5 cellular contexts compared by ENCODE assay signal in the genomic region with DNA sequence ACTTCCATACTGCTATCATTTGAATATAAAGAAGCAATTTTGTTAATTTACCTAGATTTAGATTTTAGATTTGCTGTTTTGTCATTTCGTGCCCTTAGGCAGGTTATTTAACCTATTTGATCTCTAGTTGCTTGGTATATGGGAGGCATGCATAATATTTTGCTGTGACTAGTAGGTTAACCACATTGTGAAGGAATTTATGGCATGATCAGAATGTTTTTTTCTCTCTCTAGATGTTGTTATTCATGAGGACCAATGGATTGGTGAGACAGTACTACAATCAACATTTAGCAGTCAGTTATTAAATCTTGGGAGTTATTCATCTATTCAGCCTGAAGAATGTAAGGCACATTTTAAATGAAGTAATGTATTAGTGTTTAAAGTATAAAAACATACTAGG.
DNase-seq lines count a peak whose midpoint lies in the region; ATAC-seq and TF ChIP-seq lines count a peak whose summit lies in the region.
"Not testable (repeated sequence)": the region's sequence is repeated elsewhere in the genome, so short reads cannot be mapped to it uniquely, and the experiment has no call there.

No MANE protein-coding gene starts in this region.

- H2BK5ac ChIP-seq in IMR-90 (ENCODE audit: low read depth, low read length, poor library complexity, severe bottlenecking): not testable (repeated sequence)

- H3K4me3 Mint-ChIP-seq in MCF 10A (ENCODE audit: unreplicated experiment); osteocyte (ENCODE audit: unreplicated experiment): not testable (repeated sequence)

- not testable (repeated sequence) for H2AFZ ChIP-seq in GM23248; IMR-90 (replicated peaks; ENCODE audit: low read length, poor library complexity)

- H2BK120ac ChIP-seq in IMR-90 (ENCODE audit: low read depth, low read length): not testable (repeated sequence)

- not testable (repeated sequence) for H3K36me3 ChIP-seq in GM23248 (ENCODE audit: low read depth); IMR-90 (ENCODE audit: control insufficient read depth, insufficient read depth, low read length); RWPE2 (ENCODE audit: low read depth)

- H2BK20ac ChIP-seq in IMR-90 (ENCODE audit: low read depth, low read length): not testable (repeated sequence)

- not testable (repeated sequence) for TF ChIP-seq POLR2A in IMR-90 (IDR thresholded peaks at IDR 0.05; ENCODE audit: low read depth, low read length)

- not testable (repeated sequence) for TF ChIP-seq CTCF in IMR-90 (conservative IDR thresholded peaks at IDR 0.05; ENCODE audit: low read depth, low read length); RWPE2 (IDR thresholded peaks at IDR 0.05; ENCODE audit: poor library complexity, severe bottlenecking); MCF 10A (IDR thresholded peaks at IDR 0.05; ENCODE audit: unreplicated experiment); osteocyte (IDR thresholded peaks at IDR 0.05)

- TF ChIP-seq RAD21 in IMR-90 (IDR thresholded peaks at IDR 0.05; ENCODE audit: low read length): not testable (repeated sequence)

- H3K4me1 Mint-ChIP-seq in MCF 10A (ENCODE audit: insufficient read depth, unreplicated experiment) (peaks cover 11% of the 10 kb centered on the region), osteocyte (ENCODE audit: unreplicated experiment) (peaks cover 15% of the 10 kb centered on the region)

- not testable (repeated sequence) for H3K36me3 Mint-ChIP-seq in MCF 10A (ENCODE audit: insufficient read depth, unreplicated experiment); osteocyte (ENCODE audit: unreplicated experiment)

- POLR2A ChIA-PET in IMR-90 (lab: Charles Lee; ENCODE audit: unreplicated experiment); MCF 10A (lab: Yijun Ruan, JAX): not testable (repeated sequence)

- dilution Hi-C loops in IMR-90 (cut with HindIII; ENCODE audit: low sequenced_read_pairs, unreplicated experiment): not testable (repeated sequence)

- CTCF ChIA-PET in IMR-90 (lab: Yijun Ruan, JAX); MCF 10A (lab: Yijun Ruan, JAX): not testable (repeated sequence)

- H3K27ac ChIP-seq in GM23248 (0 out of 2 replicates have a peak overlapping the region, but pooled peaks have one; percentile 47), RWPE2 (ENCODE audit: poor library complexity, severe bottlenecking) (peak overlapping the region; percentile 51)
- not testable (repeated sequence) for H3K27ac ChIP-seq in IMR-90 (ENCODE audit: insufficient read depth, low read length)

- H3K9me3 ChIP-seq in GM23248 (ENCODE audit: low read depth); IMR-90 (ENCODE audit: control insufficient read depth, insufficient read depth, low read length); RWPE2 (ENCODE audit: severe bottlenecking): not testable (repeated sequence)

- peak overlapping the region; percentile 76 for H3K4me2 ChIP-seq in GM23248 (ENCODE audit: unreplicated experiment)
- H3K4me2 ChIP-seq in IMR-90 (ENCODE audit: low read depth, low read length): not testable (repeated sequence)

- H3F3A ChIP-seq in GM23248 (ENCODE audit: insufficient read depth): not testable (repeated sequence)

- not testable (repeated sequence) for H3K4me3 ChIP-seq in GM23248; IMR-90 (ENCODE audit: insufficient read depth, low read depth, low read length); RWPE2 (ENCODE audit: severe bottlenecking)

- WGBS in GM23248 (ENCODE audit: low coverage in 1 of 2, low lambda C conversion rate in 2 of 2, missing lambda C conversion rate in 2 of 2), 2 experiments: 41 to 42% methylated on average over 1 of the region's 1 CpG
- no CpG with 5 or more reads among the region's 1 CpG for WGBS in IMR-90 (ENCODE audit: extremely low coverage in 2 of 2, insufficient read length in 1 of 2), 2 experiments

- ATAC-seq in IMR-90 (ENCODE audit: low read depth) (peak; percentile 85), RWPE2 (ENCODE audit: low read depth) (peak; percentile 81)

- not testable (repeated sequence) for H3K9me3 Mint-ChIP-seq in MCF 10A (ENCODE audit: unreplicated experiment); osteocyte (ENCODE audit: unreplicated experiment)

- H3K27ac Mint-ChIP-seq in MCF 10A (ENCODE audit: low read depth, unreplicated experiment): peak overlapping the region; percentile 87
- H3K27ac Mint-ChIP-seq in osteocyte (ENCODE audit: unreplicated experiment): peak overlapping the region; percentile 88

- not testable (repeated sequence) for H3K14ac ChIP-seq in IMR-90 (replicated peaks; ENCODE audit: low read depth, low read length)

- in situ Hi-C loops in GM23248 (cut with MboI); IMR-90 (cut with MboI; ENCODE audit: low sequenced_read_pairs): not testable (repeated sequence)

- H4K5ac ChIP-seq in IMR-90 (ENCODE audit: low read depth, low read length): not testable (repeated sequence)

- intact Hi-C loops in IMR-90 (cut with micrococcal nuclease); MCF 10A (cut with micrococcal nuclease): not testable (repeated sequence)

- not testable (repeated sequence) for H2AK9ac ChIP-seq in IMR-90 (replicated peaks; ENCODE audit: low read depth, low read length, poor library complexity)

- H4K8ac ChIP-seq in IMR-90 (ENCODE audit: low read depth in 2 of 2, low read length in 2 of 2): not testable (repeated sequence)

- not testable (repeated sequence) for H3K18ac ChIP-seq in IMR-90 (ENCODE audit: low read depth, low read length)

- BruUV-seq in IMR-90 (replicated peaks; lab: Mats Ljungman, UMichigan); MCF 10A (replicated peaks; lab: Mats Ljungman, UMichigan): not testable (repeated sequence)

- H3K4me1 ChIP-seq in GM23248 (ENCODE audit: insufficient read depth): peaks cover 12% of the 10 kb centered on the region
- not testable (repeated sequence) for H3K4me1 ChIP-seq in IMR-90 (ENCODE audit: control insufficient read depth, insufficient read depth, low read length); RWPE2 (ENCODE audit: insufficient read depth, poor library complexity, severe bottlenecking)

- H3K4ac ChIP-seq in IMR-90 (ENCODE audit: low read depth, low read length): not testable (repeated sequence)

- not testable (repeated sequence) for H3K9ac ChIP-seq in GM23248; IMR-90 (ENCODE audit: low read depth, low read length)

- not testable (repeated sequence) for H4K91ac ChIP-seq in IMR-90 (ENCODE audit: insufficient read depth, low read depth, low read length)

- H3K23ac ChIP-seq in IMR-90 (ENCODE audit: low read depth, low read length): not testable (repeated sequence)

- not testable (repeated sequence) for H3K9me1 ChIP-seq in IMR-90 (ENCODE audit: insufficient read depth, low read length)

- H3K27me3 Mint-ChIP-seq in MCF 10A (ENCODE audit: insufficient read depth, unreplicated experiment); osteocyte (ENCODE audit: unreplicated experiment): not testable (repeated sequence)

- DNase-seq in GM23248; IMR-90; RWPE2 (ENCODE audit: low spot score); MCF 10A (ENCODE audit: unreplicated experiment); osteocyte (ENCODE audit: extremely low spot score, unreplicated experiment): not testable (repeated sequence)

- not testable (repeated sequence) for H4K20me1 ChIP-seq in GM23248 (ENCODE audit: insufficient read depth); IMR-90 (ENCODE audit: insufficient read depth, low read length)

- not testable (repeated sequence) for H2AK5ac ChIP-seq in IMR-90 (ENCODE audit: low read depth, low read length)

- not testable (repeated sequence) for H3K9me2 ChIP-seq in GM23248 (ENCODE audit: insufficient read depth)

- H2BK15ac ChIP-seq in IMR-90 (ENCODE audit: low read depth, low read length): not testable (repeated sequence)

- not testable (repeated sequence) for H3K56ac ChIP-seq in IMR-90 (ENCODE audit: extremely low read depth, insufficient read depth, low read length)

- not testable (repeated sequence) for H3K79me2 ChIP-seq in GM23248 (ENCODE audit: insufficient read depth)

- not testable (repeated sequence) for H3K27me3 ChIP-seq in GM23248 (replicated peaks; ENCODE audit: insufficient read depth); IMR-90 (ENCODE audit: control insufficient read depth, insufficient read depth, low read length); RWPE2 (ENCODE audit: insufficient read depth, poor library complexity, severe bottlenecking)

- not testable (repeated sequence) for H3K79me1 ChIP-seq in IMR-90 (ENCODE audit: low read depth in 1 of 2, low read length in 2 of 2)
